In the genomic region with DNA sequence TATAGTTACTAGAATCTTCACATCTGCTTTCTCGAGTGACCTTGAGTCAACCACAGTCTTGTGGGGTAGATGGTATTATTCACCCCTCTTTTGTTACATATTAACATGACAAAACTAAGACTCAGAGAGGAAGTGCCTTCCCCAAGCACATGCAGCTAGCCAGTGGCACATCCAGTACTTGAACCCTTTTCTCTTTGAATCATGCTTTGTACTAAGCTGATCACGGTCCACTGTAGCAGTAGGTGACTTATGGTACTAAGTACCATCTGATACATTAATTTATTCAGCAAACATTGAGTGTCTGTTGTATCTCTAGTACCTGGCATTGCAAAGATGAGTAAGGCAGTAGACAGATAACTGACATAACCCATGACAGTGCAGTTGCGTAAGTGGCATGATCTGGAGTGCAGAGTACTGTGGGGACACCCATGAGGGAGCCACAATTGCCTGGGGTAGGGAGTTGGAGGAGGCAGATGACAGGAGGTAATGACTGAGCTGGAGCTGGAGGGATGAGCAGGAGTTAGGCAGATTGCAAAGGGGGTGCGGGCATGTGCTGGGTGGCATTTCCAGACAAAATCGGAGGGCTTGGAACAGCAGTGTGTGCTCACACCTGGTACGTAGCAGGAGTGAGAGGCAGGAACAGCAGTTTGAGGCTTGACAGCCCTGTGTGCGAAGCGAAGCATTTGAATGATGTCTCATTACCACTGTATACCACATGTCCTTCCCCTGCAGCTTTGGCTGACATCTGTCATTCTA, we compare ENCODE assay signal across 9 cellular contexts. TPM values are rescaled to one million over a fixed set of nuclear protein-coding genes. Genes with fewer than 3 reads are reported as not detected.
DNase-seq lines count a peak whose midpoint lies in the region; ATAC-seq and TF ChIP-seq lines count a peak whose summit lies in the region.
"Had no signal": no experiment of that assay in that cellular context is flagged by ENCODE, and none has a peak within 500 bp of the region (broad histone marks: within the 10 kb centered on the region; RNA-seq: fewer than 3 reads in every experiment).

No MANE protein-coding gene starts in this region.

- DNase-seq in NCI-H1694 treated with DMSO at 0.1 percent for 48 hours (lab: John Stamatoyannopoulos, UW) (peak; percentile 22), NCI-H1694 (lab: John Stamatoyannopoulos, UW) (no peak), OCI-M1 (lab: John Stamatoyannopoulos, UW) (peak; percentile 70), mucosa of descending colon (no peak), H7 (no peak), suprapubic skin (ENCODE audit: low spot score in 2 of 2) (no peak)
- DNase-seq in activated CD4-positive, alpha-beta T cell treated with anti-CD3 and anti-CD28 coated beads, Interleukin-2, amount 10 ng/mL, durations not matched to agents 7 days and 5 days, result no peak
- DNase-seq: activated B cell treated with CpG ODN at 0.5 μM for 24 hours had no signal

- H3K4me1 ChIP-seq in mucosa of descending colon (ENCODE audit: low read depth) (peaks cover 59% of the 10 kb centered on the region), suprapubic skin (peaks cover 9% of the 10 kb centered on the region)

- no peak for TF ChIP-seq EP300 in suprapubic skin (IDR thresholded peaks at IDR 0.05)

- CTCF ChIA-PET in activated CD4-positive, alpha-beta T cell treated with anti-CD3 and anti-CD28 coated beads, Interleukin-2, amount 10 ng/mL, durations not matched to agents 7 days and 5 days (lab: Charles Lee), result no interaction called here

- intact Hi-C loops in mucosa of descending colon (cut with DNase I, micrococcal nuclease), result no loop called here

- ATAC-seq in HG02852 (IDR thresholded peaks at IDR 0.05; ENCODE audit: unreplicated experiment) (peak; percentile 58), mucosa of descending colon (peak; percentile 7)

- no peak overlapping the region for H3K4me3 Mint-ChIP-seq in activated CD4-positive, alpha-beta T cell treated with anti-CD3 and anti-CD28 coated beads, Interleukin-2, amount 10 ng/mL, durations not matched to agents 7 days and 5 days
- H3K4me3 Mint-ChIP-seq: activated B cell treated with CpG ODN at 0.5 μM for 24 hours had no signal

- H3K36me3 ChIP-seq in mucosa of descending colon (ENCODE audit: low read depth), result no peaks in the 10 kb centered on the region
- H3K36me3 ChIP-seq in H7 (replicated peaks; ENCODE audit: control insufficient read depth, insufficient read depth, low read length), result no peaks in the 10 kb centered on the region; the same call in 1 of the 2 replicates
- H3K36me3 ChIP-seq in suprapubic skin, result no peaks in the 10 kb centered on the region

- peaks cover 2% of the 10 kb centered on the region for H3K36me3 Mint-ChIP-seq in activated CD4-positive, alpha-beta T cell treated with anti-CD3 and anti-CD28 coated beads, Interleukin-2, amount 10 ng/mL, durations not matched to agents 7 days and 5 days (ENCODE audit: low read depth)

- POLR2A ChIA-PET in activated CD4-positive, alpha-beta T cell treated with anti-CD3 and anti-CD28 coated beads, Interleukin-2, amount 10 ng/mL, durations not matched to agents 7 days and 5 days (lab: Charles Lee), result no interaction called here

- no peaks in the 10 kb centered on the region for H3K9me3 ChIP-seq in mucosa of descending colon
- H3K9me3 ChIP-seq in suprapubic skin, result no peaks in the 10 kb centered on the region

- no peaks in the 10 kb centered on the region for H3K27me3 Mint-ChIP-seq in activated CD4-positive, alpha-beta T cell treated with anti-CD3 and anti-CD28 coated beads, Interleukin-2, amount 10 ng/mL, durations not matched to agents 7 days and 5 days
- H3K27me3 Mint-ChIP-seq: activated B cell treated with CpG ODN at 0.5 μM for 24 hours had no signal

- H3K27me3 ChIP-seq in H7 (ENCODE audit: control insufficient read depth, insufficient read depth, low read length) (no peaks in the 10 kb centered on the region), suprapubic skin (no peaks in the 10 kb centered on the region)

- H3K4me3 ChIP-seq in mucosa of descending colon (no peak overlapping the region), H7 (ENCODE audit: insufficient read depth, low read depth, low read length) (no peak overlapping the region), suprapubic skin (no peak overlapping the region)

- no peak for TF ChIP-seq CTCF in mucosa of descending colon (IDR thresholded peaks at IDR 0.05)
- no peak for TF ChIP-seq CTCF in suprapubic skin (IDR thresholded peaks at IDR 0.05)

- H3K27ac Mint-ChIP-seq in activated CD4-positive, alpha-beta T cell treated with anti-CD3 and anti-CD28 coated beads, Interleukin-2, amount 10 ng/mL, durations not matched to agents 7 days and 5 days, result no peak overlapping the region
- H3K27ac Mint-ChIP-seq: activated B cell treated with CpG ODN at 0.5 μM for 24 hours had no signal

- 88% methylated on average over 8 of the region's 8 CpGs for WGBS in suprapubic skin

- no peak for TF ChIP-seq POLR2A in suprapubic skin (IDR thresholded peaks at IDR 0.05)

- no peaks in the 10 kb centered on the region for H3K9me3 Mint-ChIP-seq in activated CD4-positive, alpha-beta T cell treated with anti-CD3 and anti-CD28 coated beads, Interleukin-2, amount 10 ng/mL, durations not matched to agents 7 days and 5 days
- H3K9me3 Mint-ChIP-seq: activated B cell treated with CpG ODN at 0.5 μM for 24 hours had no signal

- H3K4me1 Mint-ChIP-seq in activated CD4-positive, alpha-beta T cell treated with anti-CD3 and anti-CD28 coated beads, Interleukin-2, amount 10 ng/mL, durations not matched to agents 7 days and 5 days, result peaks cover 49% of the 10 kb centered on the region

- no peak overlapping the region for H3K27ac ChIP-seq in suprapubic skin

RNA-seq across cellular contexts. Expression of a gene that starts 29.8 kb away (rescaled TPM):
- 10 to 100 TPM; 41.6 to 86.5 (median 51.8) TPM for total RNA-seq in mucosa of descending colon
- 158 and 160 TPM in 2 replicates for total RNA-seq in H7 (2014; rRNA removed; shearing (Covaris generic))
- 10 to 100 TPM; 44.8 to 51.5 (median 45.4) TPM for total RNA-seq in suprapubic skin
- 10 to 100 TPM; 22.4 to 23.7 TPM for total RNA-seq in activated CD4-positive, alpha-beta T cell treated with anti-CD3 and anti-CD28 coated beads, Interleukin-2, amount 10 ng/mL, durations not matched to agents 7 days and 5 days

Comparison
In these comparisons a context has a peak if more than half of its experiments do, and no peak if none do; other contexts are left out.
1. DNase-seq: peak in NCI-H1694 treated with DMSO at 0.1 percent for 48 hours (single experiment) and OCI-M1 (single experiment); none in NCI-H1694 (single experiment), mucosa of descending colon (0 of 3), H7 (single experiment), suprapubic skin (0 of 2) and activated CD4-positive, alpha-beta T cell treated with anti-CD3 and anti-CD28 coated beads, Interleukin-2, amount 10 ng/mL, durations not matched to agents 7 days and 5 days (single experiment).